ENCODE assay signal across 17 cellular contexts in the genomic region with DNA sequence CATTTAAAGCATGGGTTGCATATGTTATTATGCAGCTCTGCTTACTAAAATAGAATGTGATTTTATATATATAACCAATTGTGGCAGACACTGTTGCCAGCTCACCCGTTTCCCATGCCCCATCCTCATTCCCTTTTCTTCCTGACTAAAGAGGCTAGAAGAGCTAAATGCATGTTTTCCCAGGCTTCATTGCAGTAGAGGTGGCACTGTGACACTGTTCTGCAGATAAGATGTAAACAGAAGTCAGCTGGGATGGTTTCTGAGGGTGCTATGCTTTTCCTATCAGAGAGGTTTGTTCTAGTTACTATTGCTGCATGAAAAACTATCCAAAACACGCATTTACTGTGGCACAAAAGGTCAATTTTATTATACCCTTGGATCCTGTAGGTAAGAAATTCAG. TPM values are rescaled to one million over a fixed set of nuclear protein-coding genes. Genes with fewer than 3 reads are reported as not detected.
A peak's percentile ranks its signal among the peaks of the same experiment; 100 is the strongest.
DNase-seq lines count a peak whose midpoint lies in the region; ATAC-seq and TF ChIP-seq lines count a peak whose summit lies in the region.
"Had no signal": no experiment of that assay in that cellular context is flagged by ENCODE, and none has a peak within 500 bp of the region (broad histone marks: within the 10 kb centered on the region; RNA-seq: fewer than 3 reads in every experiment).

No MANE protein-coding gene starts in this region.

- H3K27ac Mint-ChIP-seq in T-helper 1 cell treated with Interleukin-12 subunit alpha and Interleukin-12 subunit beta and Interleukin-4 antibody, amounts not matched to agents 30 μg/mL and 1 μg/mL, for 36 hours = peak overlapping the region; percentile 79
- H3K27ac Mint-ChIP-seq in CD8-positive, alpha-beta T cell = peak overlapping the region; percentile 37
- H3K27ac Mint-ChIP-seq in activated naive CD8-positive, alpha-beta T cell treated with anti-CD3 and anti-CD28 coated beads, Interleukin-2, amount 10 ng/mL, durations not matched to agents 7 days and 5 days = no peak overlapping the region
- no peak overlapping the region for H3K27ac Mint-ChIP-seq in neural crest cell (ENCODE audit: unreplicated experiment)
- H3K27ac Mint-ChIP-seq: type B pancreatic cell had no signal

- peaks cover 24% of the 10 kb centered on the region for H3K27me3 Mint-ChIP-seq in T-helper 1 cell treated with Interleukin-12 subunit alpha and Interleukin-12 subunit beta and Interleukin-4 antibody, amounts not matched to agents 30 μg/mL and 1 μg/mL, for 36 hours (ENCODE audit: low read depth)
- no peaks in the 10 kb centered on the region for H3K27me3 Mint-ChIP-seq in CD8-positive, alpha-beta T cell (ENCODE audit: low read depth)
- peaks cover 50% of the 10 kb centered on the region for H3K27me3 Mint-ChIP-seq in activated naive CD8-positive, alpha-beta T cell treated with anti-CD3 and anti-CD28 coated beads, Interleukin-2, amount 10 ng/mL, durations not matched to agents 7 days and 5 days
- peaks cover 3% of the 10 kb centered on the region for H3K27me3 Mint-ChIP-seq in neural crest cell (ENCODE audit: low read depth)

- no peaks in the 10 kb centered on the region for H3K9me3 ChIP-seq in CD8-positive, alpha-beta T cell (ENCODE audit: low read length)
- H3K9me3 ChIP-seq: mucosa of descending colon had no signal

- H3K4me3 ChIP-seq in CD8-positive, alpha-beta T cell (ENCODE audit: low read depth, low read length) = peak overlapping the region; percentile 33
- H3K4me3 ChIP-seq: mucosa of descending colon had no signal

- no peaks in the 10 kb centered on the region for H3K36me3 ChIP-seq in CD8-positive, alpha-beta T cell (ENCODE audit: insufficient read depth, low read length)

- H3K4me1 ChIP-seq in CD8-positive, alpha-beta T cell (ENCODE audit: insufficient read depth, low read length) = peaks cover 46% of the 10 kb centered on the region

- no peaks in the 10 kb centered on the region for H3K27me3 ChIP-seq in CD8-positive, alpha-beta T cell (ENCODE audit: insufficient read depth, low read length)

- DNase-seq in T-helper 1 cell (no peak), neural crest cell (ENCODE audit: low read depth, low spot score) (no peak), NCI-H2029 (lab: John Stamatoyannopoulos, UW) (no peak), middle frontal gyrus (ENCODE audit: extremely low spot score, low spot score) (no peak)
- no peak for DNase-seq in CD8-positive, alpha-beta T cell
- no peak for DNase-seq in activated naive CD8-positive, alpha-beta T cell treated with anti-CD3 and anti-CD28 coated beads, Interleukin-2, amount 10 ng/mL, durations not matched to agents 7 days and 5 days
- DNase-seq: activated CD4-positive, CD25-positive, alpha-beta regulatory T cell treated with anti-CD3 and anti-CD28 coated beads, Interleukin-2, amount 50 U/mL, for 72 hours; kidney; mucosa of descending colon; NCI-H146 had no signal

- H3K27ac ChIP-seq in CD8-positive, alpha-beta T cell (ENCODE audit: low read depth, low read length) = peak overlapping the region; percentile 51

- H3K4me3 Mint-ChIP-seq in T-helper 1 cell treated with Interleukin-12 subunit alpha and Interleukin-12 subunit beta and Interleukin-4 antibody, amounts not matched to agents 30 μg/mL and 1 μg/mL, for 36 hours = no peak overlapping the region
- peak overlapping the region; percentile 59 for H3K4me3 Mint-ChIP-seq in CD8-positive, alpha-beta T cell
- peak overlapping the region; percentile 75 for H3K4me3 Mint-ChIP-seq in activated naive CD8-positive, alpha-beta T cell treated with anti-CD3 and anti-CD28 coated beads, Interleukin-2, amount 10 ng/mL, durations not matched to agents 7 days and 5 days
- H3K4me3 Mint-ChIP-seq in neural crest cell = peak overlapping the region; percentile 6
- H3K4me3 Mint-ChIP-seq: type B pancreatic cell had no signal

- intact Hi-C loops in CD8-positive, alpha-beta T cell (cut with DNase I, micrococcal nuclease) = no loop called here

- no peak for ATAC-seq in CD8-positive, alpha-beta T cell
- ATAC-seq in activated naive CD8-positive, alpha-beta T cell treated with anti-CD3 and anti-CD28 coated beads, Interleukin-2, amount 10 ng/mL, durations not matched to agents 7 days and 5 days (ENCODE audit: low read depth) = no peak
- ATAC-seq in GM21786 (IDR thresholded peaks at IDR 0.05; ENCODE audit: unreplicated experiment) = no peak
- ATAC-seq: mucosa of descending colon had no signal

- CTCF ChIA-PET in CD8-positive, alpha-beta T cell (lab: Charles Lee) = interaction anchor here (1.6 to 3.9 kb wide), 7 partner anchors 13 to 85 kb away, joined by 4 to 33 read pairs (median 9); no protein-coding TSS in a partner anchor

- POLR2A ChIA-PET in CD8-positive, alpha-beta T cell (lab: Charles Lee) = interaction anchor here (0.9 to 3.8 kb wide), 6 partner anchors 15 to 73 kb away, joined by 3 to 10 read pairs (median 4); no protein-coding TSS in a partner anchor
- POLR2A ChIA-PET in activated naive CD8-positive, alpha-beta T cell treated with anti-CD3 and anti-CD28 coated beads, Interleukin-2, amount 10 ng/mL, durations not matched to agents 7 days and 5 days (lab: Charles Lee) = interaction anchor here (1.1 to 1.6 kb wide), 9 partner anchors 10 to 73 kb away, joined by 3 to 8 read pairs (median 4); no protein-coding TSS in a partner anchor

- H3K9me3 Mint-ChIP-seq in T-helper 1 cell treated with Interleukin-12 subunit alpha and Interleukin-12 subunit beta and Interleukin-4 antibody, amounts not matched to agents 30 μg/mL and 1 μg/mL, for 36 hours = no peaks in the 10 kb centered on the region
- no peaks in the 10 kb centered on the region for H3K9me3 Mint-ChIP-seq in CD8-positive, alpha-beta T cell
- no peaks in the 10 kb centered on the region for H3K9me3 Mint-ChIP-seq in activated naive CD8-positive, alpha-beta T cell treated with anti-CD3 and anti-CD28 coated beads, Interleukin-2, amount 10 ng/mL, durations not matched to agents 7 days and 5 days
- no peaks in the 10 kb centered on the region for H3K9me3 Mint-ChIP-seq in neural crest cell
- H3K9me3 Mint-ChIP-seq: type B pancreatic cell had no signal

- H3K4me1 Mint-ChIP-seq in T-helper 1 cell treated with Interleukin-12 subunit alpha and Interleukin-12 subunit beta and Interleukin-4 antibody, amounts not matched to agents 30 μg/mL and 1 μg/mL, for 36 hours (ENCODE audit: low read depth) = peaks cover 44% of the 10 kb centered on the region
- H3K4me1 Mint-ChIP-seq in CD8-positive, alpha-beta T cell (ENCODE audit: low read depth) = peaks cover 48% of the 10 kb centered on the region
- peaks cover 46% of the 10 kb centered on the region for H3K4me1 Mint-ChIP-seq in activated naive CD8-positive, alpha-beta T cell treated with anti-CD3 and anti-CD28 coated beads, Interleukin-2, amount 10 ng/mL, durations not matched to agents 7 days and 5 days
- H3K4me1 Mint-ChIP-seq in neural crest cell = peaks cover 17% of the 10 kb centered on the region

- no peak for TF ChIP-seq CTCF in CD8-positive, alpha-beta T cell (IDR thresholded peaks at IDR 0.05)
- TF ChIP-seq CTCF in neural crest cell (conservative IDR thresholded peaks at IDR 0.05) = no peak

- peaks cover 8% of the 10 kb centered on the region for H3K36me3 Mint-ChIP-seq in T-helper 1 cell treated with Interleukin-12 subunit alpha and Interleukin-12 subunit beta and Interleukin-4 antibody, amounts not matched to agents 30 μg/mL and 1 μg/mL, for 36 hours (ENCODE audit: low read depth)
- no peaks in the 10 kb centered on the region for H3K36me3 Mint-ChIP-seq in CD8-positive, alpha-beta T cell
- peaks cover 3% of the 10 kb centered on the region for H3K36me3 Mint-ChIP-seq in activated naive CD8-positive, alpha-beta T cell treated with anti-CD3 and anti-CD28 coated beads, Interleukin-2, amount 10 ng/mL, durations not matched to agents 7 days and 5 days
- no peaks in the 10 kb centered on the region for H3K36me3 Mint-ChIP-seq in neural crest cell (ENCODE audit: low read depth)
- H3K36me3 Mint-ChIP-seq: type B pancreatic cell had no signal

RNA-seq across cellular contexts. Expression of a gene that starts 5.7 kb away (rescaled TPM):
- 100 to 1,000 TPM; 252 to 277 TPM for total RNA-seq in CD8-positive, alpha-beta T cell
- total RNA-seq in activated naive CD8-positive, alpha-beta T cell treated with anti-CD3 and anti-CD28 coated beads, Interleukin-2, amount 10 ng/mL, durations not matched to agents 7 days and 5 days = 10 to 100 TPM; 54.9 to 56.6 TPM
- 26.2 and 29.5 TPM in 2 replicates for total RNA-seq in neural crest cell

RNA-seq across cellular contexts. Expression of a gene that starts 36.5 kb away (rescaled TPM):
- not detected for total RNA-seq in CD8-positive, alpha-beta T cell
- not detected for total RNA-seq in activated naive CD8-positive, alpha-beta T cell treated with anti-CD3 and anti-CD28 coated beads, Interleukin-2, amount 10 ng/mL, durations not matched to agents 7 days and 5 days
- total RNA-seq in neural crest cell = 0.07 and 0.09 TPM in 2 replicates
- total RNA-seq: glomerular endothelial cell, NCI-H460, OCI-LY7, pulmonary artery endothelial cell had no signal

Comparison
In these comparisons a context has a peak if more than half of its experiments do, and no peak if none do; other contexts are left out.
1. H3K27ac Mint-ChIP-seq: peak in T-helper 1 cell treated with Interleukin-12 subunit alpha and Interleukin-12 subunit beta and Interleukin-4 antibody, amounts not matched to agents 30 μg/mL and 1 μg/mL, for 36 hours (single experiment) and CD8-positive, alpha-beta T cell (single experiment); none in activated naive CD8-positive, alpha-beta T cell treated with anti-CD3 and anti-CD28 coated beads, Interleukin-2, amount 10 ng/mL, durations not matched to agents 7 days and 5 days (single experiment) and neural crest cell (single experiment).